Comparison of ENCODE assay signal across 8 cellular contexts in the genomic region with DNA sequence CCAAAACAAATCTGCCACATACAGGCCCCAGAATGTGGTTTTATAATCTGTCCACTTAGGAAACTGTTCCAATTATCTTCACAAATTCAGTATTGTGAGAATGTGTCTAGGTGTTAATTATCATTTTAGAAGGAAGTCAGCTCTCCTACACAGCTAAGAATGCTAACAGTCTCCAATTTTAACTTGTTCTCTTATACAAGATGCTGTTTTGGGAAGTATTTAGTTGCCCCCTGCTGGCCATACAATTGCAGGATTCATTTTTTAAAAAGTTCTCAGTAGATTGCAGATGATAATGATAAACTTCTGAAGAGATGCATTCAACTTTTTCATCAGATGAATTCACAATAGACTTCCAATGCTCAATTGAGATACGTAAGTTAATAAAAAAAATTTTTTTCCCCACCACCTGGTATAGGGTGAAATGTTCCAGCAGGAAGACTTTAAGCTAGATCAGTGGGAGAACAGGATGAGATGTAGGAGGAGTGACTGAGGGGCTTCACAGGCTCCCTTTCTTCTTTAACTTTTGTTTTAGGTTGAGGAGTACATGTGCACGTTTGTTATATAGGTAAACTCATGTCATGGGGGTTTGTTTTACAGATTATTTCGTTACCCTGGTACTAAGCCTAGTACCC. TPM values are rescaled to one million over a fixed set of nuclear protein-coding genes. Genes with fewer than 3 reads are reported as not detected.
DNase-seq lines count a peak whose midpoint lies in the region; ATAC-seq and TF ChIP-seq lines count a peak whose summit lies in the region.

No MANE protein-coding gene starts in this region.

- no peaks in the 10 kb centered on the region for H4K20me1 ChIP-seq in smooth muscle cell (ENCODE audit: low read depth)

- no peak overlapping the region for H2AFZ ChIP-seq in smooth muscle cell (ENCODE audit: low read depth)

- no peak overlapping the region for H3K4me3 ChIP-seq in smooth muscle cell

- H3K27ac Mint-ChIP-seq in glutamatergic neuron (ENCODE audit: unreplicated experiment) = no peak overlapping the region

- H3K27ac ChIP-seq in smooth muscle cell (ENCODE audit: low read depth) = no peak overlapping the region

- no peak overlapping the region for H3K9ac ChIP-seq in smooth muscle cell (ENCODE audit: low read depth)

- no peaks in the 10 kb centered on the region for H3K36me3 ChIP-seq in smooth muscle cell (ENCODE audit: low read depth)

- H3K9me3 Mint-ChIP-seq in glutamatergic neuron (ENCODE audit: unreplicated experiment) = no peaks in the 10 kb centered on the region

- no peak overlapping the region for H3K4me3 Mint-ChIP-seq in glutamatergic neuron (ENCODE audit: unreplicated experiment)

- WGBS in smooth muscle cell (ENCODE audit: low lambda C conversion rate) = 88% methylated on average over 3 of the region's 3 CpGs

- DNase-seq in NCI-H748 (lab: John Stamatoyannopoulos, UW; ENCODE audit: unreplicated experiment) = peak; percentile 32
- DNase-seq in NCI-H748 treated with DMSO at 0.1 percent for 48 hours (lab: John Stamatoyannopoulos, UW) = no peak
- DNase-seq in NCI-H2227 treated with DMSO at 0.1 percent for 48 hours (lab: John Stamatoyannopoulos, UW) = peak; percentile 25
- DNase-seq in activated CD8-positive, alpha-beta memory T cell treated with anti-CD3 and anti-CD28 coated beads, Interleukin-2, amount 50 U/mL, for 1 hour (ENCODE audit: extremely low read depth) = peak; percentile 11
- DNase-seq in glutamatergic neuron = no peak
- no peak for DNase-seq in smooth muscle cell (lab: John Stamatoyannopoulos, UW; ENCODE audit: unreplicated experiment)
- no peak for DNase-seq in GM19240 (ENCODE audit: insufficient read length, low spot score)

- no peaks in the 10 kb centered on the region for H3K79me2 ChIP-seq in smooth muscle cell (ENCODE audit: low read depth)

- TF ChIP-seq CTCF in glutamatergic neuron (IDR thresholded peaks at IDR 0.05; ENCODE audit: partially characterized antibody, unreplicated experiment) (peak; percentile 75), smooth muscle cell (IDR thresholded peaks at IDR 0.05; ENCODE audit: borderline replicate concordance, insufficient read depth, poor library complexity, severe bottlenecking) (peak; percentile 60)

- no peaks in the 10 kb centered on the region for H3F3A ChIP-seq in smooth muscle cell (ENCODE audit: low read depth)

- H3K27me3 ChIP-seq in smooth muscle cell (ENCODE audit: low read depth) = no peaks in the 10 kb centered on the region

- no peaks in the 10 kb centered on the region for H3K4me1 ChIP-seq in smooth muscle cell (ENCODE audit: low read depth)

- H3K4me2 ChIP-seq in smooth muscle cell = no peak overlapping the region

- H3K27me3 Mint-ChIP-seq in glutamatergic neuron (ENCODE audit: unreplicated experiment) = no peaks in the 10 kb centered on the region

- peak; percentile 55 for ATAC-seq in GM21717 (IDR thresholded peaks at IDR 0.05; ENCODE audit: unreplicated experiment)

- no peaks in the 10 kb centered on the region for H3K9me3 ChIP-seq in smooth muscle cell (replicated peaks; ENCODE audit: low read depth)

- no peaks in the 10 kb centered on the region for H3K4me1 Mint-ChIP-seq in glutamatergic neuron (ENCODE audit: low read depth, unreplicated experiment)

- no peaks in the 10 kb centered on the region for H3K36me3 Mint-ChIP-seq in glutamatergic neuron (ENCODE audit: unreplicated experiment)

RNA-seq across cellular contexts. Expression of gene OSBPL8, which starts 27.3 kb away (rescaled TPM):
- total RNA-seq in glutamatergic neuron (ENCODE audit: unreplicated experiment) (162 TPM), smooth muscle cell (108 and 129 TPM in 2 replicates)
- polyA plus RNA-seq in smooth muscle cell = 32.0 and 43.2 TPM in 2 replicates

Comparison
In these comparisons a context has a peak if more than half of its experiments do, and no peak if none do; other contexts are left out.
1. DNase-seq: peak in NCI-H748 (single experiment), NCI-H2227 treated with DMSO at 0.1 percent for 48 hours (single experiment) and activated CD8-positive, alpha-beta memory T cell treated with anti-CD3 and anti-CD28 coated beads, Interleukin-2, amount 50 U/mL, for 1 hour (single experiment); none in NCI-H748 treated with DMSO at 0.1 percent for 48 hours (single experiment), glutamatergic neuron (single experiment), smooth muscle cell (single experiment) and GM19240 (single experiment).